In genomic region chr7:22137026-22137425, GRCh38 we compare ENCODE assay signal across 24 cellular contexts.
DNase-seq lines count a peak whose midpoint lies in the region; TF ChIP-seq lines count a peak whose summit lies in the region.
"Had no signal": no experiment of that assay in that cellular context is flagged by ENCODE, and none has a peak within 500 bp of the region (broad histone marks: within the 10 kb centered on the region; RNA-seq: fewer than 3 reads in every experiment).

No MANE protein-coding gene starts in this region.

- no peaks in the 10 kb centered on the region for H3K36me3 Mint-ChIP-seq in activated T-cell treated with anti-CD3 and anti-CD28 coated beads, Interleukin-2, amount 50 U/mL, for 24 hours (ENCODE audit: low read depth)
- H3K36me3 Mint-ChIP-seq: CD8-positive, alpha-beta T cell; stimulated activated memory B cell treated with anti-CD40 and anti-IgM and Interleukin-4, amounts not matched to agents 10 μg/mL and 1 μg/mL and 100 μg/mL, for 72 hours had no signal

- H3K9me3 ChIP-seq in effector memory CD4-positive, alpha-beta T cell (ENCODE audit: control insufficient read depth, low read length) = no peaks in the 10 kb centered on the region
- H3K9me3 ChIP-seq: esophagus muscularis mucosa, left ventricle myocardium inferior, ovary, Peyer's patch, tibial nerve had no signal

- no peaks in the 10 kb centered on the region for H3K4me1 ChIP-seq in effector memory CD4-positive, alpha-beta T cell (ENCODE audit: control insufficient read depth, insufficient read depth, low read length, poor library complexity, severe bottlenecking)
- H3K4me1 ChIP-seq: esophagus muscularis mucosa, left ventricle myocardium inferior, Peyer's patch had no signal

- H3K9me3 Mint-ChIP-seq in activated T-cell treated with anti-CD3 and anti-CD28 coated beads, Interleukin-2, amount 50 U/mL, for 24 hours = no peaks in the 10 kb centered on the region
- H3K9me3 Mint-ChIP-seq: activated CD4-positive, alpha-beta memory T cell treated with anti-CD3 and anti-CD28 coated beads, Interleukin-2, amount 10 ng/mL, durations not matched to agents 7 days and 5 days; CD8-positive, alpha-beta T cell; stimulated activated memory B cell treated with anti-CD40 and anti-IgM and Interleukin-4, amounts not matched to agents 10 μg/mL and 1 μg/mL and 100 μg/mL, for 72 hours had no signal

- peaks cover 5% of the 10 kb centered on the region for H3K27me3 Mint-ChIP-seq in activated T-cell treated with anti-CD3 and anti-CD28 coated beads, Interleukin-2, amount 50 U/mL, for 24 hours

- TF ChIP-seq CTCF in astrocyte of the spinal cord (IDR thresholded peaks at IDR 0.05; ENCODE audit: low read depth, low read length) = no peak

- peak; percentile 73 for DNase-seq in HCEC 1CT
- DNase-seq in astrocyte of the spinal cord (ENCODE audit: low read depth, low spot score) = peak; percentile 57
- peak; percentile 29 for DNase-seq in iris pigment epithelial cell (ENCODE audit: low read depth)
- no peak for DNase-seq in activated T-cell treated with anti-CD3 and anti-CD28 coated beads, Interleukin-2, amount 50 U/mL, for 24 hours
- DNase-seq in effector memory CD4-positive, alpha-beta T cell = no peak
- no peak for DNase-seq in NAMALWA (ENCODE audit: low spot score)
- DNase-seq in dermis blood vessel endothelial cell = no peak
- DNase-seq: activated CD4-positive, alpha-beta memory T cell treated with anti-CD3 and anti-CD28 coated beads, Interleukin-2, amount 10 ng/mL, durations not matched to agents 7 days and 5 days; anterior cingulate cortex; CD8-positive, alpha-beta T cell; cortex of kidney; KG1; left ventricle myocardium inferior; NCI-H1105; NCI-H748 treated with DMSO at 0.1 percent for 48 hours; ovary; Peyer's patch; small intestine; SW 1271 had no signal

- no peak overlapping the region for H3K27ac ChIP-seq in effector memory CD4-positive, alpha-beta T cell (ENCODE audit: insufficient read depth, low read length, poor library complexity, severe bottlenecking)
- H3K27ac ChIP-seq: esophagus muscularis mucosa, HL-60, left ventricle myocardium inferior, ovary, Peyer's patch, VCaP had no signal

- H3K4me3 Mint-ChIP-seq in activated T-cell treated with anti-CD3 and anti-CD28 coated beads, Interleukin-2, amount 50 U/mL, for 24 hours = no peak overlapping the region
- H3K4me3 Mint-ChIP-seq: activated CD4-positive, alpha-beta memory T cell treated with anti-CD3 and anti-CD28 coated beads, Interleukin-2, amount 10 ng/mL, durations not matched to agents 7 days and 5 days; CD8-positive, alpha-beta T cell; stimulated activated memory B cell treated with anti-CD40 and anti-IgM and Interleukin-4, amounts not matched to agents 10 μg/mL and 1 μg/mL and 100 μg/mL, for 72 hours had no signal

- peaks cover 3% of the 10 kb centered on the region for H3K27me3 ChIP-seq in effector memory CD4-positive, alpha-beta T cell (replicated peaks; ENCODE audit: control insufficient read depth, insufficient read depth, low read length, poor library complexity, severe bottlenecking)
- H3K27me3 ChIP-seq: esophagus muscularis mucosa, ovary, Peyer's patch, tibial nerve had no signal

- H3K4me1 Mint-ChIP-seq in activated T-cell treated with anti-CD3 and anti-CD28 coated beads, Interleukin-2, amount 50 U/mL, for 24 hours (ENCODE audit: low read depth) = no peaks in the 10 kb centered on the region
- H3K4me1 Mint-ChIP-seq: activated CD4-positive, alpha-beta memory T cell treated with anti-CD3 and anti-CD28 coated beads, Interleukin-2, amount 10 ng/mL, durations not matched to agents 7 days and 5 days; stimulated activated memory B cell treated with anti-CD40 and anti-IgM and Interleukin-4, amounts not matched to agents 10 μg/mL and 1 μg/mL and 100 μg/mL, for 72 hours had no signal

- no peak overlapping the region for H3K4me3 ChIP-seq in astrocyte of the spinal cord (ENCODE audit: low read depth, low read length)
- H3K4me3 ChIP-seq in effector memory CD4-positive, alpha-beta T cell (ENCODE audit: insufficient read depth, low read depth, low read length, poor library complexity, severe bottlenecking) = no peak overlapping the region
- H3K4me3 ChIP-seq: esophagus muscularis mucosa, left ventricle myocardium inferior, ovary, Peyer's patch, tibial nerve had no signal

- in situ Hi-C loops in astrocyte of the spinal cord (cut with HindIII; ENCODE audit: low sequenced_read_pairs) = no loop called here

- no peak overlapping the region for H3K27ac Mint-ChIP-seq in activated T-cell treated with anti-CD3 and anti-CD28 coated beads, Interleukin-2, amount 50 U/mL, for 24 hours
- H3K27ac Mint-ChIP-seq: activated CD4-positive, alpha-beta memory T cell treated with anti-CD3 and anti-CD28 coated beads, Interleukin-2, amount 10 ng/mL, durations not matched to agents 7 days and 5 days; CD8-positive, alpha-beta T cell; stimulated activated memory B cell treated with anti-CD40 and anti-IgM and Interleukin-4, amounts not matched to agents 10 μg/mL and 1 μg/mL and 100 μg/mL, for 72 hours had no signal

- no peaks in the 10 kb centered on the region for H3K36me3 ChIP-seq in effector memory CD4-positive, alpha-beta T cell (ENCODE audit: control insufficient read depth, insufficient read depth, low read length)
- H3K36me3 ChIP-seq: ovary had no signal

Comparison
In these comparisons a context has a peak if more than half of its experiments do, and no peak if none do; other contexts are left out.
1. DNase-seq: peak in HCEC 1CT (single experiment), astrocyte of the spinal cord (single experiment) and iris pigment epithelial cell (single experiment); none in activated T-cell treated with anti-CD3 and anti-CD28 coated beads, Interleukin-2, amount 50 U/mL, for 24 hours (single experiment), effector memory CD4-positive, alpha-beta T cell (0 of 3), NAMALWA (single experiment) and dermis blood vessel endothelial cell (single experiment).